1 cellular context compared by ENCODE assay signal in the genomic region with DNA sequence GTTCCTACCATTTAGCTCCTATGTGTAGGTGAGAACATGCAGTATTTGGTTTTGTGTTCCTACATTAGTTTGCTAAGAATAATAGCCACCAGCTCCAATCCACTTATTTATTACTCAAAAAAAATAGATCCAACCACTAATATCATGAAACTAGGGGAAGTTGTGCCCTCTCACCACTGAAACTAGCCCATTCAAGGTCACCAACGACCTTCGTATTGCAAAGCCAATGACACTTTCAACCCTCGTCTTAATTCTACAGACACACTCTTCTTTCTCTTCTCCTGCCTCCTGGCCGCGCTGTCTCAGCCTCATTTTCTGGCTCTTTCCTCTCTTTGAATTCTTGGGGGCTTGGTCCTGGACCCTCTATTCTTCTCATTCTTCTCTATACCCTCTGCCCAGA.
TF ChIP-seq lines count a peak whose summit lies in the region.

No MANE protein-coding gene starts in this region.

TF ChIP-seq in K562, 482 proteins besides CTCF, POLR2A, EP300 and RAD21 (continued from another document):
- TF ChIP-seq, protein P1, sequence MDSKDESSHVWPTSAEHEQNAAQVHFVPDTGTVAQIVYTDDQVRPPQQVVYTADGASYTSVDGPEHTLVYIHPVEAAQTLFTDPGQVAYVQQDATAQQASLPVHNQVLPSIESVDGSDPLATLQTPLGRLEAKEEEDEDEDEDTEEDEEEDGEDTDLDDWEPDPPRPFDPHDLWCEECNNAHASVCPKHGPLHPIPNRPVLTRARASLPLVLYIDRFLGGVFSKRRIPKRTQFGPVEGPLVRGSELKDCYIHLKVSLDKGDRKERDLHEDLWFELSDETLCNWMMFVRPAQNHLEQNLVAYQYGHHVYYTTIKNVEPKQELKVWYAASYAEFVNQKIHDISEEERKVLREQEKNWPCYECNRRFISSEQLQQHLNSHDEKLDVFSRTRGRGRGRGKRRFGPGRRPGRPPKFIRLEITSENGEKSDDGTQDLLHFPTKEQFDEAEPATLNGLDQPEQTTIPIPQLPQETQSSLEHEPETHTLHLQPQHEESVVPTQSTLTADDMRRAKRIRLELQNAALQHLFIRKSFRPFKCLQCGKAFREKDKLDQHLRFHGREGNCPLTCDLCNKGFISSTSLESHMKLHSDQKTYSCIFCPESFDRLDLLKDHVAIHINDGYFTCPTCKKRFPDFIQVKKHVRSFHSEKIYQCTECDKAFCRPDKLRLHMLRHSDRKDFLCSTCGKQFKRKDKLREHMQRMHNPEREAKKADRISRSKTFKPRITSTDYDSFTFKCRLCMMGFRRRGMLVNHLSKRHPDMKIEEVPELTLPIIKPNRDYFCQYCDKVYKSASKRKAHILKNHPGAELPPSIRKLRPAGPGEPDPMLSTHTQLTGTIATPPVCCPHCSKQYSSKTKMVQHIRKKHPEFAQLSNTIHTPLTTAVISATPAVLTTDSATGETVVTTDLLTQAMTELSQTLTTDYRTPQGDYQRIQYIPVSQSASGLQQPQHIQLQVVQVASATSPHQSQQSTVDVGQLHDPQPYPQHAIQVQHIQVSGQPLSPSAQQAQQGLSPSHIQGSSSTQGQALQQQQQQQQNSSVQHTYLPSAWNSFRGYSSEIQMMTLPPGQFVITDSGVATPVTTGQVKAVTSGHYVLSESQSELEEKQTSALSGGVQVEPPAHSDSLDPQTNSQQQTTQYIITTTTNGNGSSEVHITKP (IDR thresholded peaks at IDR 0.05; ENCODE audit: partially characterized antibody) = peak; percentile 18
- TF ChIP-seq ZSCAN32 (CRISPR knock-in tag; IDR thresholded peaks at IDR 0.05) = no peak
- no peak for TF ChIP-seq ZFPM2 (CRISPR knock-in tag; IDR thresholded peaks at IDR 0.05)
- TF ChIP-seq, protein P2, sequence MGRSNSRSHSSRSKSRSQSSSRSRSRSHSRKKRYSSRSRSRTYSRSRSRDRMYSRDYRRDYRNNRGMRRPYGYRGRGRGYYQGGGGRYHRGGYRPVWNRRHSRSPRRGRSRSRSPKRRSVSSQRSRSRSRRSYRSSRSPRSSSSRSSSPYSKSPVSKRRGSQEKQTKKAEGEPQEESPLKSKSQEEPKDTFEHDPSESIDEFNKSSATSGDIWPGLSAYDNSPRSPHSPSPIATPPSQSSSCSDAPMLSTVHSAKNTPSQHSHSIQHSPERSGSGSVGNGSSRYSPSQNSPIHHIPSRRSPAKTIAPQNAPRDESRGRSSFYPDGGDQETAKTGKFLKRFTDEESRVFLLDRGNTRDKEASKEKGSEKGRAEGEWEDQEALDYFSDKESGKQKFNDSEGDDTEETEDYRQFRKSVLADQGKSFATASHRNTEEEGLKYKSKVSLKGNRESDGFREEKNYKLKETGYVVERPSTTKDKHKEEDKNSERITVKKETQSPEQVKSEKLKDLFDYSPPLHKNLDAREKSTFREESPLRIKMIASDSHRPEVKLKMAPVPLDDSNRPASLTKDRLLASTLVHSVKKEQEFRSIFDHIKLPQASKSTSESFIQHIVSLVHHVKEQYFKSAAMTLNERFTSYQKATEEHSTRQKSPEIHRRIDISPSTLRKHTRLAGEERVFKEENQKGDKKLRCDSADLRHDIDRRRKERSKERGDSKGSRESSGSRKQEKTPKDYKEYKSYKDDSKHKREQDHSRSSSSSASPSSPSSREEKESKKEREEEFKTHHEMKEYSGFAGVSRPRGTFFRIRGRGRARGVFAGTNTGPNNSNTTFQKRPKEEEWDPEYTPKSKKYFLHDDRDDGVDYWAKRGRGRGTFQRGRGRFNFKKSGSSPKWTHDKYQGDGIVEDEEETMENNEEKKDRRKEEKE (IDR thresholded peaks at IDR 0.05; ENCODE audit: borderline replicate concordance in 1 of 2, control insufficient read depth in 1 of 2, low read depth in 2 of 2, low read length in 1 of 2) = no peak
- TF ChIP-seq CBFA2T2 (conservative IDR thresholded peaks at IDR 0.05) = no peak
- TF ChIP-seq SNRNP70 (optimal IDR thresholded peaks at IDR 0.05; ENCODE audit: low read depth, low read length) = no peak
- TF ChIP-seq ZC3H4 (CRISPR knock-in tag; IDR thresholded peaks at IDR 0.05; ENCODE audit: borderline replicate concordance) = no peak
